In genomic region chr2:193989645-193990044, GRCh38 we compare ENCODE assay signal across 32 cellular contexts.
"Had no signal": no experiment of that assay in that cellular context is flagged by ENCODE, and none has a peak within 500 bp of the region (broad histone marks: within the 10 kb centered on the region; RNA-seq: fewer than 3 reads in every experiment).

No MANE protein-coding gene starts in this region.

- H3K27ac ChIP-seq: neutrophil, ovary, parathyroid adenoma, psoas muscle, skin epidermis, spleen, suprapubic skin, testis, tibial artery, transverse colon, upper lobe of left lung, vagina had no signal

- H3K4me2 ChIP-seq: smooth muscle cell had no signal

- H3K9ac ChIP-seq: parathyroid adenoma had no signal

- H3K4me1 ChIP-seq: parathyroid adenoma, psoas muscle, spleen, suprapubic skin, testis, tibial artery, transverse colon, upper lobe of left lung, vagina had no signal

- H3K9me3 ChIP-seq: neutrophil, ovary, psoas muscle, spleen, suprapubic skin, testis, tibial artery, transverse colon, upper lobe of left lung, vagina had no signal

- FAIRE-seq: urothelium cell line had no signal

- ATAC-seq: naive thymus-derived CD8-positive, alpha-beta T cell; natural killer cell treated with Interleukin-12 subunit alpha and Interleukin-12 subunit beta and Interleukin-15 and Interleukin-18, amount 100 ng/mL, for 72 hours; psoas muscle; right cardiac atrium; sciatic nerve; stimulated activated memory B cell treated with anti-CD40 and anti-IgM and Interleukin-4, amounts not matched to agents 10 μg/mL and 1 μg/mL and 100 μg/mL, for 72 hours; stimulated activated naive CD8-positive, alpha-beta T cell treated with anti-CD3 and anti-CD28 coated beads, Interleukin-15, amount 100 ng/mL, for 72 hours; stimulated activated naive CD8-positive, alpha-beta T cell treated with anti-CD3 and anti-CD28 coated beads, Interleukin-15, Interleukin-2, amounts not matched to agents 100 U/mL and 50 U/mL, for 24 hours had no signal

- DNase-seq: naive B cell; naive thymus-derived CD8-positive, alpha-beta T cell; nephron progenitor cell; nucleus accumbens; ovary; posterior cingulate gyrus; psoas muscle; right cardiac atrium; spleen; stimulated activated CD4-positive, alpha-beta T cell treated with anti-CD3 and anti-CD28 coated beads, Interleukin-12 subunit alpha, Interleukin-12 subunit beta, amount 100 ng/mL, for 4 hours; stimulated activated CD4-positive, alpha-beta T cell treated with anti-CD3 and anti-CD28 coated beads, Interleukin-1b, Interleukin-23, amount 100 ng/mL, for 48 hours; stimulated activated CD4-positive, alpha-beta T cell treated with anti-CD3 and anti-CD28 coated beads, Interleukin-4, amount 100 ng/mL, for 1 hour; stimulated activated CD4-positive, alpha-beta T cell treated with anti-CD3 and anti-CD28 coated beads, Interleukin-4, amount 100 ng/mL, for 4 hours; stimulated activated CD8-positive, alpha-beta memory T cell treated with anti-CD3 and anti-CD28 coated beads, Interleukin-4, amount 100 ng/mL, for 48 hours; stimulated activated naive CD4-positive, alpha-beta T cell; stimulated activated naive CD8-positive, alpha-beta T cell treated with anti-CD3 and anti-CD28 coated beads, Interleukin-15, amount 100 ng/mL, for 72 hours; stimulated activated naive CD8-positive, alpha-beta T cell treated with anti-CD3 and anti-CD28 coated beads, Interleukin-15, Interleukin-2, amounts not matched to agents 100 U/mL and 50 U/mL, for 24 hours; substantia nigra; testis; tibial artery; transverse colon; upper lobe of left lung had no signal

- H3K4me3 ChIP-seq: ovary, psoas muscle, skin epidermis, smooth muscle cell, spleen, suprapubic skin, testis, tibial artery, transverse colon, upper lobe of left lung, vagina had no signal

- H2AFZ ChIP-seq: parathyroid adenoma had no signal

- H3K36me3 ChIP-seq: neutrophil, ovary, spleen, suprapubic skin, tibial artery, transverse colon, upper lobe of left lung, vagina had no signal

- H3K27me3 ChIP-seq: neutrophil, ovary, spleen, suprapubic skin, testis, tibial artery, transverse colon, upper lobe of left lung, vagina had no signal

- H3K79me2 ChIP-seq: parathyroid adenoma had no signal
